ENCODE assay signal across 8 cellular contexts in the genomic region with DNA sequence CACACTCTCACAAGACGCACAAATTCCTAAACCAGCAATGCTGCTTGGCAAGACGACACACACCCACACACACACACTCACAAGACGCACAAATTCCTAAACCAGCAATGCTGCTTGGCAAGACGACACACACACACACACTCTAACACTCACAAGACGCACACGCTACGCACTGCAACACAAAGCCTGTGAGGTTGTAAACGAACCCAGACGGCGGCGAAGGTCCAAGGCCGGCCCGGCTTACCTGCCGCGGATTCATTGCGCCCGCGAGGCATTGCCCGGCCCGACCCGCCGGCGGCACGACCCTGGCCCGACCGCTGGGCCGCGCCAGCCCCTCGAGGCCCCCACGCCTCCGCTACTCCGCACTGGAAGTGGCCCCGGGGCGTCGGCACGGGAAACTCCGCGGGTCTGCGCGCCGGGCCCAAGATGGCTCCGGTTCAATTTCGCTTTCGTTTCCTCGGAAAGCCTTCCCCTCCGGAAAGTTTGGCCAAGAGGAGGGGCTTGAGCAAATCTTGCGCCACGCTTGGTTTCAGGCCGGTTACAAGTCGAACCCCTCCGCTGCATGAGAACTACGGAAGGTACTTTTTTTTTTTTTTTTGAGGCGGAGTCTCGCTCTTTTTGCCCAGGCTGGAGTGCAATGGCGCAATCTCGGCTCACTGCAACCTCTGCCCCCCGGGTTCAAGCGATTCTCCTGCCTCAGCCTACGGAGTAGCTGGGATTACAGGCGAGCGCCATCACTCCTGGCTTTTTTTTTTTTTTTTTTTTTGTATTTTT. TPM values are rescaled to one million over a fixed set of nuclear protein-coding genes. Genes with fewer than 3 reads are reported as not detected.
DNase-seq lines count a peak whose midpoint lies in the region; FAIRE-seq lines count a peak whose summit lies in the region.

TSS of gene ADAR (minus strand) at position 439 of the 774 bp plus-strand sequence. CDS start at position 259, 180 bp downstream.

- peak within 1 kb of the TSS; percentile 90 for H3K27ac ChIP-seq in substantia nigra (ENCODE audit: low read depth, low read length, poor library complexity, severe bottlenecking)

- in situ Hi-C loops in SK-MEL-5 (cut with HindIII; ENCODE audit: low pct_unique_long_range_greater_than_20kb, low sequenced_read_pairs): no loop called here

- peak; percentile 96 for DNase-seq in Daoy (ENCODE audit: low read depth)
- DNase-seq in GOT3 (lab: John Stamatoyannopoulos, UW): peak; percentile 72
- peak; percentile 94 for DNase-seq in LoVo (ENCODE audit: low spot score)
- peak; percentile 98 for DNase-seq in SK-MEL-5 (ENCODE audit: low read depth, low spot score)
- DNase-seq in activated naive CD4-positive, alpha-beta T cell (lab: John Stamatoyannopoulos, UW): peak; percentile 59 to 81 (median 74)
- peak; percentile 71 for DNase-seq in frontal cortex (ENCODE audit: low spot score in 2 of 2)
- peak; percentile 87 for DNase-seq in non-pigmented ciliary epithelial cell (ENCODE audit: low read depth)
- DNase-seq in substantia nigra (lab: John Stamatoyannopoulos, UW): peak in 47 of 49 donors; percentile 13 to 79 (median 63)

- no peak for FAIRE-seq in frontal cortex (lab: Jason Lieb, UNC)

RNA-seq across cellular contexts. Expression of gene ADAR, which starts in this region (rescaled TPM):
- total RNA-seq in Daoy (2014; rRNA removed; shearing (Covaris generic)): 70.8 and 83.9 TPM in 2 replicates
- 184 TPM in 2 replicates for total RNA-seq in SK-MEL-5 (2014; rRNA removed; shearing (Covaris generic))
- polyA plus RNA-seq in SK-MEL-5 (2015; cell fraction: cytosol; rRNA removed): 140 and 199 TPM in 2 replicates
- 189 and 194 TPM in 2 replicates for polyA plus RNA-seq in SK-MEL-5 (2015; cell fraction: nucleus; rRNA removed)
- total RNA-seq in frontal cortex: 63.2 TPM

Comparison
In these comparisons a context has a peak if more than half of its experiments do, and no peak if none do; other contexts are left out.
1. Peak in every context shown above with its lines: DNase-seq and H3K27ac ChIP-seq.